26 cellular contexts compared by ENCODE assay signal in the genomic region with DNA sequence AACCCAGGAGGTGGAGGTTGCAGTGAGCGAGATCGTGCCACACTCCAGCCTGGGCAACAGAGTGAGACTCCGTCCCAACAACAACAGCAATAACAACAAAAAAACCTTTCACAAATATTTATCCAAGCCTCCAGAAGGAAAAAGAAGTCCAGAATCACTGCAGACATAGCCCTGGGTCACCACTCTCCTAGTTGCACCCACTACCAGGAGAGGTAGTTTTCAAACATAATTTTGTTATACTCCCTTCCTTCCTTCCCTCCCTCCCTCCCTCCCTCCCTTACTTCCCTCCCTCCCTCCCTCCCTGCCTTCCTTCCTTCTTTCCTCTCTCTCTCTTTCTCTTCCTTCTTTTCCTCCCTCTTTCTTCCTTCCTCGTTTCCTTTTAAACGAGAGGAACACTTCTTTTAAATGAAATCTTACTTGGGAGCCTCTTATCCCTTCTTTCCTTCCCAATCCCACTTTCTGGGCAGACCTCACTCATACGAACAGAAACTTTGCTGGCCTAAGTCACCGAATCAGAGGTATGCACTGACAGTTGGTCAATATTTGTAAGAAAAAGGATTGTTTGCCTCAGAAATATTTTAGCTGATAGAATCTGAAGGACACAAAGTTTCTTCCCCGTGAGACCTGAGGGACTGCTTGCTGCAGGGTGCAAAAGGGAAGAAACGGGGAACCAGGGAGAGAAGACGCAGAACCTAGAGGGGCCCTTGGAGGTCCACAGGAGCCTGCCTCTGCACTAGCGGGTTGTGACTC.
"Had no signal": no experiment of that assay in that cellular context is flagged by ENCODE, and none has a peak within 500 bp of the region (broad histone marks: within the 10 kb centered on the region; RNA-seq: fewer than 3 reads in every experiment).

No MANE protein-coding gene starts in this region.

- ATAC-seq: heart right ventricle; mucosa of descending colon; naive thymus-derived CD4-positive, alpha-beta T cell; natural killer cell treated with Interleukin-12 subunit alpha and Interleukin-12 subunit beta and Interleukin-15 and Interleukin-18, amount 100 ng/mL, for 72 hours; psoas muscle; sciatic nerve; stimulated activated effector memory CD8-positive, alpha-beta T cell treated with anti-CD3 and anti-CD28 coated beads, Interleukin-12 subunit alpha, Interleukin-12 subunit beta, amount 100 ng/mL, for 72 hours had no signal

- H3K4me2 ChIP-seq: hepatocyte had no signal

- H3K27ac ChIP-seq: heart right ventricle, hepatocyte, left ventricle myocardium inferior, psoas muscle, skin epidermis, stomach, tibial artery, uterus had no signal

- H3K9me3 ChIP-seq: heart right ventricle, left ventricle myocardium inferior, mucosa of descending colon, pancreas, psoas muscle, stomach, testis, tibial artery, uterus had no signal

- H3K79me2 ChIP-seq: hepatocyte had no signal

- H3K27me3 ChIP-seq: heart right ventricle, hepatocyte, pancreas, stomach, testis, uterus had no signal

- H3K4me3 ChIP-seq: heart right ventricle, hepatocyte, left ventricle myocardium inferior, lung, mucosa of descending colon, pancreas, psoas muscle, skin epidermis, stomach, testis, tibial artery, uterus had no signal

- H3K4me3 Mint-ChIP-seq: memory B cell; naive thymus-derived CD4-positive, alpha-beta T cell; natural killer cell treated with Interleukin-12 subunit alpha and Interleukin-12 subunit beta and Interleukin-15 and Interleukin-18, amount 100 ng/mL, for 72 hours; neural crest cell; stimulated activated effector memory CD8-positive, alpha-beta T cell treated with anti-CD3 and anti-CD28 coated beads, Interleukin-12 subunit alpha, Interleukin-12 subunit beta, amount 100 ng/mL, for 72 hours; type B pancreatic cell had no signal

- H3K27ac Mint-ChIP-seq: memory B cell; naive thymus-derived CD4-positive, alpha-beta T cell; natural killer cell treated with Interleukin-12 subunit alpha and Interleukin-12 subunit beta and Interleukin-15 and Interleukin-18, amount 100 ng/mL, for 72 hours; stimulated activated effector memory CD8-positive, alpha-beta T cell treated with anti-CD3 and anti-CD28 coated beads, Interleukin-12 subunit alpha, Interleukin-12 subunit beta, amount 100 ng/mL, for 72 hours; type B pancreatic cell had no signal

- H2AFZ ChIP-seq: hepatocyte had no signal

- H3K36me3 Mint-ChIP-seq: memory B cell; naive thymus-derived CD4-positive, alpha-beta T cell; natural killer cell treated with Interleukin-12 subunit alpha and Interleukin-12 subunit beta and Interleukin-15 and Interleukin-18, amount 100 ng/mL, for 72 hours; stimulated activated effector memory CD8-positive, alpha-beta T cell treated with anti-CD3 and anti-CD28 coated beads, Interleukin-12 subunit alpha, Interleukin-12 subunit beta, amount 100 ng/mL, for 72 hours had no signal

- H3K4me1 ChIP-seq: heart right ventricle, left ventricle myocardium inferior, psoas muscle, stomach, tibial artery, uterus had no signal

- H3K9me3 Mint-ChIP-seq: stimulated activated effector memory CD8-positive, alpha-beta T cell treated with anti-CD3 and anti-CD28 coated beads, Interleukin-12 subunit alpha, Interleukin-12 subunit beta, amount 100 ng/mL, for 72 hours; type B pancreatic cell had no signal

- H3K36me3 ChIP-seq: heart right ventricle, left ventricle myocardium inferior, pancreas, stomach, tibial artery, uterus had no signal

- H3K4me1 Mint-ChIP-seq: memory B cell; naive thymus-derived CD4-positive, alpha-beta T cell; stimulated activated effector memory CD8-positive, alpha-beta T cell treated with anti-CD3 and anti-CD28 coated beads, Interleukin-12 subunit alpha, Interleukin-12 subunit beta, amount 100 ng/mL, for 72 hours had no signal

- DNase-seq: heart right ventricle; islet precursor cell; left ventricle myocardium inferior; mucosa of descending colon; naive thymus-derived CD4-positive, alpha-beta T cell; posterior cingulate gyrus; psoas muscle; stimulated activated CD4-positive, alpha-beta T cell treated with anti-CD3 and anti-CD28 coated beads, Interleukin-12 subunit alpha, Interleukin-12 subunit beta, amount 100 ng/mL, for 4 hours; stimulated activated CD4-positive, alpha-beta T cell treated with anti-CD3 and anti-CD28 coated beads, Interleukin-15, amount 100 ng/mL, for 24 hours; stimulated activated CD4-positive, alpha-beta T cell treated with anti-CD3 and anti-CD28 coated beads, Interleukin-2, amount 100 ng/mL, for 24 hours; stimulated activated CD4-positive, alpha-beta T cell treated with anti-CD3 and anti-CD28 coated beads, Interleukin-4, amount 100 ng/mL, for 24 hours; stimulated activated naive CD4-positive, alpha-beta T cell; stomach; tibial artery; uterus had no signal
